In the genomic region with DNA sequence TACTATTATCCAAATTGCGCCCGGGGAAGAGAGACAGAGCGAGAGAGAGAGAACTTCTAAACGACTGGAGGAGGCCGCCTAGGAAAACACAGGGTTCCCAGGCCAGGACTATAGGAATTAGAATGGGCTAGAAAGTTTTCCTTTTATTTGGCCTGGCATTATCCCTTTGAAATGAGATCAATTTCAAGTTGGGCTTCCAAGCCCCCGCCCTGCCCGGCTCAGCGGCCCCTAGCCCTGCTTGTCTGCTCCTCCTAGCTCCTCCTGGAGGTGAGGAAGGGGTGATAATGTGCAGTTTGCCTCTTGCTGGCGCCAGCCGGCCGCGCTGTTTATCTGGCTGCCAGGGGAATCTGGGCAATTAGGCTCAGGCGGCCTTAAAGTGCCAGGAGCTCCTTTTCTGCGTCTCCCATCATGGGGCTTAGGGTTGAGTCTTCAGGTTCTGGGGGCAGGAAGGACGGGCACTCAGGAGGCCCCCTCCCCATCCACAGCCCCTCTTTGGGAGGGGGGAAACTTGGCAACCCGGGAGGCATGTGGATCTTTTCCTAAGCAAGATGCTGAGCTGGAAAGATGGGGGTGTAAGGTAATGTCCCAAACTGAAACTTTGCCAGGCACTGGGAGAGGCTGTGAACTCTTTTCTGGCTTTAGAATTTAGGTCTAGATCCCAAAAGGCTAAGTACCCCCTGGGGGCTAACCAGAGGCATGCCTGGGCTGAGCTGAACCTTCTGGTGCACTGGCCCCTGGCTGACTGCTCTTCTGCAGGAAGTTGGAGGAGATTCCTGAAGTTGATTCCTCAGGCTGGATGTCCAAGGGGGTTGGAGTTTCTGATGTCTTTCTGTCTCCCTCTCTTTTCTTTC, we compare ENCODE assay signal across 8 cellular contexts. TPM values are rescaled to one million over a fixed set of nuclear protein-coding genes. Genes with fewer than 3 reads are reported as not detected.
A peak's percentile ranks its signal among the peaks of the same experiment; 100 is the strongest.
DNase-seq lines count a peak whose midpoint lies in the region; ATAC-seq and TF ChIP-seq lines count a peak whose summit lies in the region.

No MANE protein-coding gene starts in this region.

- ATAC-seq in left ventricle myocardium superior (peak; percentile 62), GM18867 (IDR thresholded peaks at IDR 0.05; ENCODE audit: unreplicated experiment) (no peak), GM18868 (IDR thresholded peaks at IDR 0.05; ENCODE audit: unreplicated experiment) (no peak)

- peak; percentile 19 for TF ChIP-seq CTCF in HFF-Myc (IDR thresholded peaks at IDR 0.05; ENCODE audit: low read depth, low read length, missing control alignments)

- intact Hi-C loops in left ventricle myocardium superior (cut with micrococcal nuclease), result loop anchor here (10.0 kb wide), 2 partner anchors 67 to 137 kb away; no protein-coding TSS in a partner anchor

- DNase-seq in HFF-Myc (ENCODE audit: extremely low read depth, low read depth) (no peak), SK-N-MC (ENCODE audit: low read depth, low spot score) (no peak), left ventricle myocardium superior (peak; percentile 69)
- no peak for DNase-seq in effector CD4-positive, alpha-beta T cell
- no peak for DNase-seq in activated CD8-positive, alpha-beta memory T cell treated with anti-CD3 and anti-CD28 coated beads, Interleukin-2, amount 50 U/mL, for 4 hours

- H3K27me3 ChIP-seq in stomach smooth muscle (ENCODE audit: control insufficient read depth in 1 of 2, insufficient read depth in 2 of 2, low read length in 2 of 2), result no peaks in the 10 kb centered on the region

- H3K9me3 ChIP-seq in SK-N-MC (ENCODE audit: low read depth, low read length) (no peaks in the 10 kb centered on the region), stomach smooth muscle (ENCODE audit: control insufficient read depth in 2 of 2, low read length in 2 of 2) (no peaks in the 10 kb centered on the region)

- H3K4me1 ChIP-seq in stomach smooth muscle (ENCODE audit: control insufficient read depth, insufficient read depth, low read length), result peaks cover 64% of the 10 kb centered on the region

- peak overlapping the region; percentile 38 for H3K9ac ChIP-seq in SK-N-MC (ENCODE audit: insufficient read length)
- H3K9ac ChIP-seq in stomach smooth muscle (ENCODE audit: low read length in 2 of 2), result no peak overlapping the region

- H3K4me3 ChIP-seq in HFF-Myc (replicated peaks; ENCODE audit: low read depth, low read length), result peak overlapping the region; percentile 74
- H3K4me3 ChIP-seq in SK-N-MC, result peak overlapping the region; percentile 97
- no peak overlapping the region for H3K4me3 ChIP-seq in stomach smooth muscle (ENCODE audit: low read length in 2 of 2)

- H3K27ac ChIP-seq in SK-N-MC (peak overlapping the region; percentile 83), stomach smooth muscle (ENCODE audit: low read length) (peak overlapping the region; percentile 41)

- H3K36me3 ChIP-seq in SK-N-MC (ENCODE audit: insufficient read depth, low read length) (no peaks in the 10 kb centered on the region), stomach smooth muscle (ENCODE audit: control insufficient read depth in 2 of 2, insufficient read depth in 2 of 2, low read length in 2 of 2) (no peaks in the 10 kb centered on the region)

RNA-seq across cellular contexts. Expression of a gene that starts 5.5 kb away (rescaled TPM):
- total RNA-seq in left ventricle myocardium superior, result 14.9 TPM

Comparison
In these comparisons a context has a peak if more than half of its experiments do, and no peak if none do; other contexts are left out.
1. H3K4me3 ChIP-seq: peak in HFF-Myc (single experiment) and SK-N-MC (single experiment); none in stomach smooth muscle (0 of 2).